ENCODE assay signal across 1 cellular context in genomic region chr16:16890964-16891363, GRCh38.
TF ChIP-seq lines count a peak whose summit lies in the region.

No MANE protein-coding gene starts in this region.

TF ChIP-seq in K562, 482 proteins besides CTCF, POLR2A, EP300 and RAD21 (continued from another document):
- TF ChIP-seq, protein P1, sequence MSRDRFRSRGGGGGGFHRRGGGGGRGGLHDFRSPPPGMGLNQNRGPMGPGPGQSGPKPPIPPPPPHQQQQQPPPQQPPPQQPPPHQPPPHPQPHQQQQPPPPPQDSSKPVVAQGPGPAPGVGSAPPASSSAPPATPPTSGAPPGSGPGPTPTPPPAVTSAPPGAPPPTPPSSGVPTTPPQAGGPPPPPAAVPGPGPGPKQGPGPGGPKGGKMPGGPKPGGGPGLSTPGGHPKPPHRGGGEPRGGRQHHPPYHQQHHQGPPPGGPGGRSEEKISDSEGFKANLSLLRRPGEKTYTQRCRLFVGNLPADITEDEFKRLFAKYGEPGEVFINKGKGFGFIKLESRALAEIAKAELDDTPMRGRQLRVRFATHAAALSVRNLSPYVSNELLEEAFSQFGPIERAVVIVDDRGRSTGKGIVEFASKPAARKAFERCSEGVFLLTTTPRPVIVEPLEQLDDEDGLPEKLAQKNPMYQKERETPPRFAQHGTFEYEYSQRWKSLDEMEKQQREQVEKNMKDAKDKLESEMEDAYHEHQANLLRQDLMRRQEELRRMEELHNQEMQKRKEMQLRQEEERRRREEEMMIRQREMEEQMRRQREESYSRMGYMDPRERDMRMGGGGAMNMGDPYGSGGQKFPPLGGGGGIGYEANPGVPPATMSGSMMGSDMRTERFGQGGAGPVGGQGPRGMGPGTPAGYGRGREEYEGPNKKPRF (IDR thresholded peaks at IDR 0.05; ENCODE audit: low read depth, low read length) = no peak
- no peak for TF ChIP-seq ZNF253 (CRISPR knock-in tag; conservative IDR thresholded peaks at IDR 0.05)
- no peak for TF ChIP-seq ZNF695 (CRISPR knock-in tag; IDR thresholded peaks at IDR 0.05)
- TF ChIP-seq NCOA1 (IDR thresholded peaks at IDR 0.05; ENCODE audit: low read depth) = no peak
- TF ChIP-seq SAFB2 (IDR thresholded peaks at IDR 0.05; ENCODE audit: borderline replicate concordance, low read depth, low read length, severe bottlenecking) = no peak
- TF ChIP-seq GABPB2 (CRISPR knock-in tag; conservative IDR thresholded peaks at IDR 0.05) = no peak
- peak; percentile 78 for TF ChIP-seq FOS (IDR thresholded peaks at IDR 0.05; ENCODE audit: extremely low read depth, insufficient read length)
- no peak for TF ChIP-seq ZFP91 (CRISPR knock-in tag; IDR thresholded peaks at IDR 0.05)
- TF ChIP-seq CBFA2T2 (conservative IDR thresholded peaks at IDR 0.05) = no peak
- TF ChIP-seq ZNF41 (CRISPR knock-in tag; conservative IDR thresholded peaks at IDR 0.05) = no peak
- TF ChIP-seq SP2 (IDR thresholded peaks at IDR 0.05; ENCODE audit: extremely low read depth, low read depth, low read length, poor library complexity, severe bottlenecking) = peak; percentile 17
- TF ChIP-seq, protein P2, sequence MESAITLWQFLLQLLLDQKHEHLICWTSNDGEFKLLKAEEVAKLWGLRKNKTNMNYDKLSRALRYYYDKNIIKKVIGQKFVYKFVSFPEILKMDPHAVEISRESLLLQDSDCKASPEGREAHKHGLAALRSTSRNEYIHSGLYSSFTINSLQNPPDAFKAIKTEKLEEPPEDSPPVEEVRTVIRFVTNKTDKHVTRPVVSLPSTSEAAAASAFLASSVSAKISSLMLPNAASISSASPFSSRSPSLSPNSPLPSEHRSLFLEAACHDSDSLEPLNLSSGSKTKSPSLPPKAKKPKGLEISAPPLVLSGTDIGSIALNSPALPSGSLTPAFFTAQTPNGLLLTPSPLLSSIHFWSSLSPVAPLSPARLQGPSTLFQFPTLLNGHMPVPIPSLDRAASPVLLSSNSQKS (CRISPR knock-in tag; IDR thresholded peaks at IDR 0.05) = no peak
- no peak for TF ChIP-seq ZHX1 (conservative IDR thresholded peaks at IDR 0.05; ENCODE audit: low read length)
- TF ChIP-seq ATF3 (IDR thresholded peaks at IDR 0.05) = no peak
- no peak for TF ChIP-seq ATF3 (CRISPR knock-in tag; conservative IDR thresholded peaks at IDR 0.05)
- TF ChIP-seq MEF2A (IDR thresholded peaks at IDR 0.05; ENCODE audit: control insufficient read depth, low read depth, low read length) = no peak
- TF ChIP-seq ZNF444 (CRISPR knock-in tag; IDR thresholded peaks at IDR 0.05) = no peak
- TF ChIP-seq ERF (CRISPR knock-in tag; IDR thresholded peaks at IDR 0.05) = no peak
